Comparison of ENCODE assay signal across 13 cellular contexts in genomic region chr17:82372591-82373452, GRCh38. TPM values are rescaled to one million over a fixed set of nuclear protein-coding genes. Genes with fewer than 3 reads are reported as not detected.
DNase-seq lines count a peak whose midpoint lies in the region; ATAC-seq and TF ChIP-seq lines count a peak whose summit lies in the region.
"Had no signal": no experiment of that assay in that cellular context is flagged by ENCODE, and none has a peak within 500 bp of the region (broad histone marks: within the 10 kb centered on the region; RNA-seq: fewer than 3 reads in every experiment).

No MANE protein-coding gene starts in this region.

- CTCF ChIA-PET in Calu3 (lab: Charles Lee), result no interaction called here

- DNase-seq in activated T-cell treated with anti-CD3 and anti-CD28 coated beads, Interleukin-2, amount 50 U/mL, for 72 hours, result no peak
- DNase-seq in activated T-cell treated with anti-CD3 and anti-CD28 coated beads for 4 hours, result no peak
- DNase-seq in activated T-helper 1 cell treated with anti-CD3 and anti-CD28 coated beads, Interleukin-12 subunit alpha, Interleukin-12 subunit beta, Interleukin-2, Interleukin-4 antibody, amounts not matched to agents 30 ng/mL and 10 ng/mL and 1 ng/mL, durations not matched to agents 14 hours and 24 hours and 36 hours (ENCODE audit: low spot score), result no peak
- peak; percentile 85 for DNase-seq in left kidney (ENCODE audit: low read depth, low spot score)
- no peak for DNase-seq in stimulated activated effector memory CD8-positive, alpha-beta T cell treated with anti-CD3 and anti-CD28 coated beads, Interleukin-12 subunit alpha, Interleukin-12 subunit beta, amount 100 ng/mL, for 72 hours (ENCODE audit: low spot score in 2 of 2)
- DNase-seq in Calu3, result no peak
- DNase-seq: activated CD4-positive, alpha-beta T cell treated with anti-CD3 and anti-CD28 coated beads for 4 hours; activated naive CD4-positive, alpha-beta T cell treated with anti-CD3 and anti-CD28 coated beads for 36 hours; EL; NCI-H2081 had no signal

- H3K27me3 Mint-ChIP-seq in activated T-cell treated with anti-CD3 and anti-CD28 coated beads, Interleukin-2, amount 50 U/mL, for 72 hours (ENCODE audit: low read depth), result peaks cover 52% of the 10 kb centered on the region
- H3K27me3 Mint-ChIP-seq in activated T-helper 1 cell treated with anti-CD3 and anti-CD28 coated beads, Interleukin-12 subunit alpha, Interleukin-12 subunit beta, Interleukin-2, Interleukin-4 antibody, amounts not matched to agents 30 ng/mL and 10 ng/mL and 1 ng/mL, durations not matched to agents 14 hours and 24 hours and 36 hours (ENCODE audit: insufficient read depth), result peaks cover 46% of the 10 kb centered on the region
- peaks cover 28% of the 10 kb centered on the region for H3K27me3 Mint-ChIP-seq in Calu3 (ENCODE audit: unreplicated experiment)

- no peak for ATAC-seq in activated T-cell treated with anti-CD3 and anti-CD28 coated beads, Interleukin-2, amount 50 U/mL, for 72 hours (replicated peaks in 1 of 2)
- no peak for ATAC-seq in stimulated activated effector memory CD8-positive, alpha-beta T cell treated with anti-CD3 and anti-CD28 coated beads, Interleukin-12 subunit alpha, Interleukin-12 subunit beta, amount 100 ng/mL, for 72 hours
- ATAC-seq in GM21576 (IDR thresholded peaks at IDR 0.05; ENCODE audit: unreplicated experiment), result no peak
- no peak for ATAC-seq in GM18520 (IDR thresholded peaks at IDR 0.05; ENCODE audit: unreplicated experiment)

- peaks cover 23% of the 10 kb centered on the region for H3K4me1 Mint-ChIP-seq in activated T-cell treated with anti-CD3 and anti-CD28 coated beads, Interleukin-2, amount 50 U/mL, for 72 hours (ENCODE audit: low read depth)
- peaks cover 20% of the 10 kb centered on the region for H3K4me1 Mint-ChIP-seq in activated T-helper 1 cell treated with anti-CD3 and anti-CD28 coated beads, Interleukin-12 subunit alpha, Interleukin-12 subunit beta, Interleukin-2, Interleukin-4 antibody, amounts not matched to agents 30 ng/mL and 10 ng/mL and 1 ng/mL, durations not matched to agents 14 hours and 24 hours and 36 hours (ENCODE audit: low read depth)
- H3K4me1 Mint-ChIP-seq in stimulated activated effector memory CD8-positive, alpha-beta T cell treated with anti-CD3 and anti-CD28 coated beads, Interleukin-12 subunit alpha, Interleukin-12 subunit beta, amount 100 ng/mL, for 72 hours, result peaks cover 17% of the 10 kb centered on the region
- no peaks in the 10 kb centered on the region for H3K4me1 Mint-ChIP-seq in Calu3 (ENCODE audit: low read depth, unreplicated experiment)

- BruUV-seq in Calu3 (replicated peaks; lab: Mats Ljungman, UMichigan), result no TSS peak

- H3K4me3 Mint-ChIP-seq in activated T-cell treated with anti-CD3 and anti-CD28 coated beads, Interleukin-2, amount 50 U/mL, for 72 hours, result peak overlapping the region; percentile 34 to 56
- no peak overlapping the region for H3K4me3 Mint-ChIP-seq in activated T-helper 1 cell treated with anti-CD3 and anti-CD28 coated beads, Interleukin-12 subunit alpha, Interleukin-12 subunit beta, Interleukin-2, Interleukin-4 antibody, amounts not matched to agents 30 ng/mL and 10 ng/mL and 1 ng/mL, durations not matched to agents 14 hours and 24 hours and 36 hours
- peak overlapping the region; percentile 27 for H3K4me3 Mint-ChIP-seq in stimulated activated effector memory CD8-positive, alpha-beta T cell treated with anti-CD3 and anti-CD28 coated beads, Interleukin-12 subunit alpha, Interleukin-12 subunit beta, amount 100 ng/mL, for 72 hours
- H3K4me3 Mint-ChIP-seq in Calu3 (ENCODE audit: low read depth, unreplicated experiment), result no peak overlapping the region
- H3K4me3 Mint-ChIP-seq: activated naive CD4-positive, alpha-beta T cell treated with anti-CD3 and anti-CD28 coated beads for 36 hours had no signal

- no peak overlapping the region for H3K27ac Mint-ChIP-seq in activated T-cell treated with anti-CD3 and anti-CD28 coated beads, Interleukin-2, amount 50 U/mL, for 72 hours
- peak overlapping the region; percentile 24 for H3K27ac Mint-ChIP-seq in activated T-helper 1 cell treated with anti-CD3 and anti-CD28 coated beads, Interleukin-12 subunit alpha, Interleukin-12 subunit beta, Interleukin-2, Interleukin-4 antibody, amounts not matched to agents 30 ng/mL and 10 ng/mL and 1 ng/mL, durations not matched to agents 14 hours and 24 hours and 36 hours
- no peak overlapping the region for H3K27ac Mint-ChIP-seq in stimulated activated effector memory CD8-positive, alpha-beta T cell treated with anti-CD3 and anti-CD28 coated beads, Interleukin-12 subunit alpha, Interleukin-12 subunit beta, amount 100 ng/mL, for 72 hours
- H3K27ac Mint-ChIP-seq in Calu3 (ENCODE audit: unreplicated experiment), result no peak overlapping the region
- H3K27ac Mint-ChIP-seq: activated naive CD4-positive, alpha-beta T cell treated with anti-CD3 and anti-CD28 coated beads for 36 hours had no signal

- intact Hi-C loops in activated T-helper 1 cell treated with anti-CD3 and anti-CD28 coated beads, Interleukin-12 subunit alpha, Interleukin-12 subunit beta, Interleukin-2, Interleukin-4 antibody, amounts not matched to agents 30 ng/mL and 10 ng/mL and 1 ng/mL, durations not matched to agents 14 hours and 24 hours and 36 hours (cut with micrococcal nuclease), result no loop called here
- intact Hi-C loops in Calu3 (cut with micrococcal nuclease; ENCODE audit: unreplicated experiment), result no loop called here

- no peak for TF ChIP-seq CTCF in Calu3 (IDR thresholded peaks at IDR 0.05; ENCODE audit: unreplicated experiment)

- H3K36me3 Mint-ChIP-seq in activated T-cell treated with anti-CD3 and anti-CD28 coated beads, Interleukin-2, amount 50 U/mL, for 72 hours (ENCODE audit: insufficient read depth in 2 of 2), result no peaks in the 10 kb centered on the region
- H3K36me3 Mint-ChIP-seq in activated T-helper 1 cell treated with anti-CD3 and anti-CD28 coated beads, Interleukin-12 subunit alpha, Interleukin-12 subunit beta, Interleukin-2, Interleukin-4 antibody, amounts not matched to agents 30 ng/mL and 10 ng/mL and 1 ng/mL, durations not matched to agents 14 hours and 24 hours and 36 hours (ENCODE audit: low read depth), result no peaks in the 10 kb centered on the region
- no peaks in the 10 kb centered on the region for H3K36me3 Mint-ChIP-seq in stimulated activated effector memory CD8-positive, alpha-beta T cell treated with anti-CD3 and anti-CD28 coated beads, Interleukin-12 subunit alpha, Interleukin-12 subunit beta, amount 100 ng/mL, for 72 hours
- no peaks in the 10 kb centered on the region for H3K36me3 Mint-ChIP-seq in Calu3 (ENCODE audit: insufficient read depth, unreplicated experiment)

- H3K9me3 Mint-ChIP-seq in activated T-cell treated with anti-CD3 and anti-CD28 coated beads, Interleukin-2, amount 50 U/mL, for 72 hours, result no peaks in the 10 kb centered on the region
- no peaks in the 10 kb centered on the region for H3K9me3 Mint-ChIP-seq in activated T-helper 1 cell treated with anti-CD3 and anti-CD28 coated beads, Interleukin-12 subunit alpha, Interleukin-12 subunit beta, Interleukin-2, Interleukin-4 antibody, amounts not matched to agents 30 ng/mL and 10 ng/mL and 1 ng/mL, durations not matched to agents 14 hours and 24 hours and 36 hours
- H3K9me3 Mint-ChIP-seq in stimulated activated effector memory CD8-positive, alpha-beta T cell treated with anti-CD3 and anti-CD28 coated beads, Interleukin-12 subunit alpha, Interleukin-12 subunit beta, amount 100 ng/mL, for 72 hours, result no peaks in the 10 kb centered on the region
- H3K9me3 Mint-ChIP-seq in Calu3 (ENCODE audit: low read depth, unreplicated experiment), result no peaks in the 10 kb centered on the region
- H3K9me3 Mint-ChIP-seq: activated naive CD4-positive, alpha-beta T cell treated with anti-CD3 and anti-CD28 coated beads for 36 hours had no signal

RNA-seq across cellular contexts. Expression of gene UTS2R, which starts 1.3 kb away (rescaled TPM):
- total RNA-seq in activated T-cell treated with anti-CD3 and anti-CD28 coated beads, Interleukin-2, amount 50 U/mL, for 72 hours, result under 1 TPM in 1 of 2 donors, not detected in 1; 0.46 TPM
- 0.20 TPM in 1 of 2 replicates, not detected in the other for total RNA-seq in activated T-helper 1 cell treated with anti-CD3 and anti-CD28 coated beads, Interleukin-12 subunit alpha, Interleukin-12 subunit beta, Interleukin-2, Interleukin-4 antibody, amounts not matched to agents 30 ng/mL and 10 ng/mL and 1 ng/mL, durations not matched to agents 14 hours and 24 hours and 36 hours
- total RNA-seq in Calu3 (2022), result not detected in 2 replicates
- total RNA-seq: activated naive CD4-positive, alpha-beta T cell treated with anti-CD3 and anti-CD28 coated beads for 36 hours; SK-MEL-5 had no signal

RNA-seq across cellular contexts. Expression of gene TEX19, which starts 13.8 kb away (rescaled TPM):
- under 1 TPM in 1 of 2 donors, not detected in 1; 0.17 TPM for total RNA-seq in activated T-cell treated with anti-CD3 and anti-CD28 coated beads, Interleukin-2, amount 50 U/mL, for 72 hours
- 0.10 TPM in 1 of 2 replicates, not detected in the other for total RNA-seq in activated T-helper 1 cell treated with anti-CD3 and anti-CD28 coated beads, Interleukin-12 subunit alpha, Interleukin-12 subunit beta, Interleukin-2, Interleukin-4 antibody, amounts not matched to agents 30 ng/mL and 10 ng/mL and 1 ng/mL, durations not matched to agents 14 hours and 24 hours and 36 hours
- not detected in 2 replicates for total RNA-seq in Calu3 (2022)

RNA-seq across cellular contexts. Expression of gene SECTM1, which starts 39.3 kb away (rescaled TPM):
- total RNA-seq in activated T-cell treated with anti-CD3 and anti-CD28 coated beads, Interleukin-2, amount 50 U/mL, for 72 hours, result 10 to 100 TPM in 1 of 2 donors, 1 to 10 TPM in 1; 3.3 to 12.6 TPM
- total RNA-seq in activated T-helper 1 cell treated with anti-CD3 and anti-CD28 coated beads, Interleukin-12 subunit alpha, Interleukin-12 subunit beta, Interleukin-2, Interleukin-4 antibody, amounts not matched to agents 30 ng/mL and 10 ng/mL and 1 ng/mL, durations not matched to agents 14 hours and 24 hours and 36 hours, result 3.3 and 4.2 TPM in 2 replicates
- total RNA-seq in Calu3 (2022), result 10.4 and 13.4 TPM in 2 replicates

RNA-seq across cellular contexts. Expression of gene HEXD, which starts 45.3 kb away (rescaled TPM):
- 10 to 100 TPM; 26.4 to 26.7 TPM for total RNA-seq in activated T-cell treated with anti-CD3 and anti-CD28 coated beads, Interleukin-2, amount 50 U/mL, for 72 hours
- 30.5 and 33.0 TPM in 2 replicates for total RNA-seq in activated T-helper 1 cell treated with anti-CD3 and anti-CD28 coated beads, Interleukin-12 subunit alpha, Interleukin-12 subunit beta, Interleukin-2, Interleukin-4 antibody, amounts not matched to agents 30 ng/mL and 10 ng/mL and 1 ng/mL, durations not matched to agents 14 hours and 24 hours and 36 hours
- 30.7 and 36.0 TPM in 2 replicates for total RNA-seq in Calu3 (2022)

RNA-seq across cellular contexts. Expression of gene OGFOD3, which starts 45.6 kb away (rescaled TPM):
- total RNA-seq in activated T-cell treated with anti-CD3 and anti-CD28 coated beads, Interleukin-2, amount 50 U/mL, for 72 hours, result 10 to 100 TPM; 17.2 to 17.7 TPM
- total RNA-seq in activated T-helper 1 cell treated with anti-CD3 and anti-CD28 coated beads, Interleukin-12 subunit alpha, Interleukin-12 subunit beta, Interleukin-2, Interleukin-4 antibody, amounts not matched to agents 30 ng/mL and 10 ng/mL and 1 ng/mL, durations not matched to agents 14 hours and 24 hours and 36 hours, result 28.7 and 34.7 TPM in 2 replicates
- 29.0 and 38.0 TPM in 2 replicates for total RNA-seq in Calu3 (2022)

Comparison
In these comparisons a context has a peak if more than half of its experiments do, and no peak if none do; other contexts are left out.
1. H3K4me3 Mint-ChIP-seq: peak in activated T-cell treated with anti-CD3 and anti-CD28 coated beads, Interleukin-2, amount 50 U/mL, for 72 hours (2 of 2) and stimulated activated effector memory CD8-positive, alpha-beta T cell treated with anti-CD3 and anti-CD28 coated beads, Interleukin-12 subunit alpha, Interleukin-12 subunit beta, amount 100 ng/mL, for 72 hours (single experiment); none in activated T-helper 1 cell treated with anti-CD3 and anti-CD28 coated beads, Interleukin-12 subunit alpha, Interleukin-12 subunit beta, Interleukin-2, Interleukin-4 antibody, amounts not matched to agents 30 ng/mL and 10 ng/mL and 1 ng/mL, durations not matched to agents 14 hours and 24 hours and 36 hours (single experiment) and Calu3 (single experiment).